1 cellular context compared by ENCODE assay signal in the genomic region with DNA sequence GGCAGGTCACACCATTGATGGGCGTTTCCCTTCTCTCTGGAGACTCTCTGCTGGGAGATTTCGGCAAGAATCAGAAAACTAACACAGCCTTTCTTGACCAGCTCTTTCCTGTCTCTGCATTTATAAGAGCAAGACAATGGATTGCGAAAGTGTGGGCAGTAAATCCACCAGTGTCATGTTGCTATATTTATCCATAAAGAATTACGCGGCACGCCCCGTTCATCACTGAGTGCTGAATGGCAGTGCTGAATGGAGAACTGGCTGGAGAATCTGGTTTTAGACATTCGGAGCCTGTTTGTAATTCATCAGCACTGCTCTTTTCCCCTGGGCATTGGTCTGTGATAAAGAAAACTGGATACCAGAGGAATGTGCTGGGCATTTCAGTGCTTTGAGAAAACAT.
TF ChIP-seq lines count a peak whose summit lies in the region.

No MANE protein-coding gene starts in this region.

TF ChIP-seq in IMR-90, 13 proteins besides CTCF, POLR2A, EP300 and RAD21 (continued from another document):
- no peak for TF ChIP-seq MAFK (IDR thresholded peaks at IDR 0.05; ENCODE audit: low read depth, low read length)
